Comparison of ENCODE assay signal across 26 cellular contexts in genomic region chr4:105137460-105137859, GRCh38. TPM values are rescaled to one million over a fixed set of nuclear protein-coding genes. Genes with fewer than 3 reads are reported as not detected.
DNase-seq lines count a peak whose midpoint lies in the region; ATAC-seq, FAIRE-seq and TF ChIP-seq lines count a peak whose summit lies in the region.
"Had no signal": no experiment of that assay in that cellular context is flagged by ENCODE, and none has a peak within 500 bp of the region (broad histone marks: within the 10 kb centered on the region; RNA-seq: fewer than 3 reads in every experiment).

No MANE protein-coding gene starts in this region.

- CTCF ChIA-PET in GM12878 (lab: Yijun Ruan, JAX) = interaction anchor here (1.1 to 2.4 kb wide), 5 partner anchors 200 to 339 kb away, joined by 3 to 11 read pairs (median 6); partner anchors contain the start of gene PPA2

- no peak overlapping the region for H3K4me3 Mint-ChIP-seq in activated T-cell treated with anti-CD3 and anti-CD28 coated beads, Interleukin-2, amount 50 U/mL, for 72 hours
- no peak overlapping the region for H3K4me3 Mint-ChIP-seq in stimulated activated effector memory CD8-positive, alpha-beta T cell treated with anti-CD3 and anti-CD28 coated beads, Interleukin-12 subunit alpha, Interleukin-12 subunit beta, amount 100 ng/mL, for 72 hours
- H3K4me3 Mint-ChIP-seq: CD8-positive, alpha-beta T cell; IgD-negative memory B cell had no signal

- H2AFZ ChIP-seq in GM12878 (ENCODE audit: control insufficient read depth, low read depth, low read length) = peak overlapping the region; percentile 15; the same call in 1 of the 2 replicates

- intact Hi-C loops in GM12878 (cut with micrococcal nuclease; ENCODE audit: unreplicated experiment) = no loop called here

- H3K4me3 ChIP-seq in HL-60 (replicated peaks; ENCODE audit: insufficient read depth, low read length) = no peak overlapping the region
- no peak overlapping the region for H3K4me3 ChIP-seq in GM12878

- H3K27me3 ChIP-seq in HL-60 (ENCODE audit: insufficient read depth, poor library complexity, severe bottlenecking) = no peaks in the 10 kb centered on the region
- no peaks in the 10 kb centered on the region for H3K27me3 ChIP-seq in GM12878 (replicated peaks in 1 of 2; ENCODE audit: control insufficient read depth in 2 of 2, insufficient read depth in 2 of 2, low read length in 1 of 2)

- SMC1A ChIA-PET in GM12878 (lab: Charles Lee; ENCODE audit: uncharacterized antibody, unreplicated experiment) = interaction anchor here (1.2 to 2.1 kb wide), 4 partner anchors 59 to 334 kb away, joined by 3 to 8 read pairs (median 4); no protein-coding TSS in a partner anchor

- H3K4me1 ChIP-seq in GM12878 (ENCODE audit: control insufficient read depth, insufficient read depth, low read length) = no peaks in the 10 kb centered on the region; the same call in none of the 2 replicates

- no TSS peak for BruUV-seq in GM12878 (replicated peaks; lab: Mats Ljungman, UMichigan)

- H4K20me1 ChIP-seq in GM12878 (ENCODE audit: control insufficient read depth, insufficient read depth) = no peaks in the 10 kb centered on the region

- no peak for TF ChIP-seq EP300 in GM12878 (IDR thresholded peaks at IDR 0.05; ENCODE audit: borderline replicate concordance in 1 of 2, control insufficient read depth in 1 of 2, low read depth in 2 of 2, low read length in 2 of 2)

- H3K27me3 Mint-ChIP-seq in activated T-cell treated with anti-CD3 and anti-CD28 coated beads, Interleukin-2, amount 50 U/mL, for 72 hours (ENCODE audit: low read depth) = no peaks in the 10 kb centered on the region
- H3K27me3 Mint-ChIP-seq: IgD-negative memory B cell had no signal

- H3K27ac ChIP-seq in HL-60 (replicated peaks) = peak overlapping the region; percentile 36; the same call in 1 of the 2 replicates
- H3K27ac ChIP-seq in GM12878 (ENCODE audit: control insufficient read depth, insufficient read depth) = no peak overlapping the region
- H3K27ac ChIP-seq: KMS-11 had no signal

- TF ChIP-seq CTCF in HL-60 (IDR thresholded peaks at IDR 0.05; ENCODE audit: insufficient read depth, low read length) (no peak), GM12878 (IDR thresholded peaks at IDR 0.05 in 2 of 3, conservative IDR thresholded peaks at IDR 0.05 in 1 of 3; ENCODE audit: control insufficient read depth in 2 of 3, extremely low read depth in 1 of 3, insufficient read depth in 1 of 3, low read depth in 3 of 3, low read length in 3 of 3) (no peak)

- TF ChIP-seq RAD21 in GM12878 (IDR thresholded peaks at IDR 0.05; ENCODE audit: insufficient read depth, low read depth, low read length) = no peak

- in situ Hi-C loops in GM12878 (cut with MboI) = loop anchor here (5.0 kb wide), 1 partner anchor 335 kb away; the partner anchor contains the start of gene PPA2

- ATAC-seq in activated T-cell treated with anti-CD3 and anti-CD28 coated beads, Interleukin-2, amount 50 U/mL, for 72 hours (replicated peaks in 1 of 2) = peak; percentile 85 to 92
- ATAC-seq in GM12878 = no peak
- peak; percentile 93 for ATAC-seq in stimulated activated effector memory CD8-positive, alpha-beta T cell treated with anti-CD3 and anti-CD28 coated beads, Interleukin-12 subunit alpha, Interleukin-12 subunit beta, amount 100 ng/mL, for 72 hours
- ATAC-seq in GM18517 (IDR thresholded peaks at IDR 0.05; ENCODE audit: unreplicated experiment) = no peak
- ATAC-seq: CD8-positive, alpha-beta T cell; HCT116 had no signal

- WGBS in GM12878 (ENCODE audit: insufficient coverage, insufficient replicate concordance, low lambda C conversion rate, missing lambda C conversion rate) = 92% methylated on average over 2 of the region's 2 CpGs

- RAD21 ChIA-PET in GM12878 (lab: Charles Lee; ENCODE audit: unreplicated experiment) = no interaction called here

- no peaks in the 10 kb centered on the region for H3K79me2 ChIP-seq in GM12878 (ENCODE audit: control insufficient read depth, insufficient read depth, low read length)

- DNase-seq in activated T-cell treated with anti-CD3 and anti-CD28 coated beads, Interleukin-2, amount 50 U/mL, for 72 hours = peak in 1 of 2 donors; percentile 29
- no peak for DNase-seq in activated T-cell treated with anti-CD3 and anti-CD28 coated beads, Interleukin-2, amount 50 U/mL, for 48 hours
- DNase-seq in HL-60 (ENCODE audit: low read depth in 1 of 2, low spot score in 1 of 2) = no peak
- no peak for DNase-seq in GM12878 (ENCODE audit: low read depth, low spot score)
- no peak for DNase-seq in stimulated activated effector memory CD8-positive, alpha-beta T cell treated with anti-CD3 and anti-CD28 coated beads, Interleukin-12 subunit alpha, Interleukin-12 subunit beta, amount 100 ng/mL, for 72 hours (ENCODE audit: low spot score in 2 of 2)
- no peak for DNase-seq in activated gamma-delta T cell (lab: John Stamatoyannopoulos, UW)
- no peak for DNase-seq in NCI-H748 treated with DMSO at 0.1 percent for 48 hours (lab: John Stamatoyannopoulos, UW)
- DNase-seq: C1 segment of cervical spinal cord; Caco-2; CD8-positive, alpha-beta T cell; DMS 273 treated with DMSO at 0.1 percent for 48 hours; DMS79; EL; GDM1; MM.1S; NCI-H2029 treated with DMSO at 0.1 percent for 48 hours; NCI-H2227 treated with DMSO at 0.1 percent for 48 hours; NCI-H526 treated with DMSO at 0.1 percent for 48 hours; Right ventricle myocardium superior; RPMI8226 had no signal

- no peak overlapping the region for H3K27ac Mint-ChIP-seq in activated T-cell treated with anti-CD3 and anti-CD28 coated beads, Interleukin-2, amount 50 U/mL, for 72 hours
- no peak overlapping the region for H3K27ac Mint-ChIP-seq in stimulated activated effector memory CD8-positive, alpha-beta T cell treated with anti-CD3 and anti-CD28 coated beads, Interleukin-12 subunit alpha, Interleukin-12 subunit beta, amount 100 ng/mL, for 72 hours
- H3K27ac Mint-ChIP-seq: CD8-positive, alpha-beta T cell; IgD-negative memory B cell had no signal

- H3K36me3 ChIP-seq in GM12878 (ENCODE audit: control insufficient read depth in 2 of 2, insufficient read depth in 2 of 2, low read length in 1 of 2) = no peaks in the 10 kb centered on the region

- POLR2A ChIA-PET in GM12878 (lab: Charles Lee) = no interaction called here

- no peak for FAIRE-seq in GM12878 (lab: Jason Lieb, UNC)
- FAIRE-seq: GM12892, GM19239 had no signal

- H3K4me1 Mint-ChIP-seq in activated T-cell treated with anti-CD3 and anti-CD28 coated beads, Interleukin-2, amount 50 U/mL, for 72 hours (ENCODE audit: low read depth) = peaks cover 8% of the 10 kb centered on the region
- H3K4me1 Mint-ChIP-seq in stimulated activated effector memory CD8-positive, alpha-beta T cell treated with anti-CD3 and anti-CD28 coated beads, Interleukin-12 subunit alpha, Interleukin-12 subunit beta, amount 100 ng/mL, for 72 hours = peaks cover 11% of the 10 kb centered on the region

- no peaks in the 10 kb centered on the region for H3K9me3 Mint-ChIP-seq in activated T-cell treated with anti-CD3 and anti-CD28 coated beads, Interleukin-2, amount 50 U/mL, for 72 hours
- no peaks in the 10 kb centered on the region for H3K9me3 Mint-ChIP-seq in stimulated activated effector memory CD8-positive, alpha-beta T cell treated with anti-CD3 and anti-CD28 coated beads, Interleukin-12 subunit alpha, Interleukin-12 subunit beta, amount 100 ng/mL, for 72 hours
- H3K9me3 Mint-ChIP-seq: CD8-positive, alpha-beta T cell; IgD-negative memory B cell had no signal

- no peak overlapping the region for H3K4me2 ChIP-seq in GM12878 (ENCODE audit: control insufficient read depth, insufficient read depth)
- H3K4me2 ChIP-seq: KMS-11 had no signal

- no peaks in the 10 kb centered on the region for H3K36me3 Mint-ChIP-seq in activated T-cell treated with anti-CD3 and anti-CD28 coated beads, Interleukin-2, amount 50 U/mL, for 72 hours (ENCODE audit: insufficient read depth in 2 of 2)
- H3K36me3 Mint-ChIP-seq in stimulated activated effector memory CD8-positive, alpha-beta T cell treated with anti-CD3 and anti-CD28 coated beads, Interleukin-12 subunit alpha, Interleukin-12 subunit beta, amount 100 ng/mL, for 72 hours = no peaks in the 10 kb centered on the region
- H3K36me3 Mint-ChIP-seq: CD8-positive, alpha-beta T cell; IgD-negative memory B cell had no signal

- TF ChIP-seq POLR2A in GM12878 (IDR thresholded peaks at IDR 0.05; ENCODE audit: low read depth, low read length) = no peak

- no peak overlapping the region for H3K9ac ChIP-seq in GM12878 (ENCODE audit: control insufficient read depth, insufficient read depth, low read length)
- H3K9ac ChIP-seq: KMS-11 had no signal

- H3K9me3 ChIP-seq in GM12878 (replicated peaks; ENCODE audit: control insufficient read depth, insufficient read depth, low read length) = no peaks in the 10 kb centered on the region; the same call in 1 of the 3 replicates
- H3K9me3 ChIP-seq: Caco-2 had no signal

TF ChIP-seq in GM12878, 131 proteins besides CTCF, POLR2A, EP300 and RAD21 (continues in another document):
- TF ChIP-seq BRCA1 (IDR thresholded peaks at IDR 0.05; ENCODE audit: low read depth, low read length) (no peak), SIX5 (IDR thresholded peaks at IDR 0.05; ENCODE audit: low read depth, low read length, severe bottlenecking) (no peak), PML (IDR thresholded peaks at IDR 0.05; ENCODE audit: low read length) (no peak), SUZ12 (IDR thresholded peaks at IDR 0.05; ENCODE audit: unreplicated experiment) (no peak), CREM (IDR thresholded peaks at IDR 0.05; ENCODE audit: low read depth) (no peak), BMI1 (IDR thresholded peaks at IDR 0.05; ENCODE audit: borderline replicate concordance) (no peak), SMAD5 (IDR thresholded peaks at IDR 0.05; ENCODE audit: low read depth) (no peak)

RNA-seq across cellular contexts. Expression of gene TET2, which starts 9.2 kb away (rescaled TPM):
- total RNA-seq in activated T-cell treated with anti-CD3 and anti-CD28 coated beads, Interleukin-2, amount 50 U/mL, for 72 hours = 10 to 100 TPM; 34.2 to 43.1 TPM
- total RNA-seq in GM12878 (2013; cell fraction: nucleolus; rRNA removed) = 303 and 314 TPM in 2 replicates
- total RNA-seq in GM12878 (2014; rRNA removed) (39.5 and 50.8 TPM in 2 replicates), GM12878 (2014; rRNA removed; fragmentation: Illumina TruSeq; extraction: Trizol) (49.0 TPM in 2 replicates), GM12878 (2021) (42.9 and 44.4 TPM in 2 replicates)
- polyA plus RNA-seq in GM12878 (2011; ENCODE audit: low read depth) = 6.6 TPM
- polyA plus RNA-seq in GM12878 (2011; rRNA removed) (21.1 and 23.4 TPM in 2 replicates), GM12878 (2014; fragmentation: Illumina TruSeq; extraction: Trizol) (25.7 and 29.4 TPM in 2 replicates), GM12878 (2014; fragmentation: Nextera tagmentation; extraction: Ambion mirVana) (1 to 10 TPM; 3.7 to 6.6 TPM), GM12878 (2014; rRNA removed) (16.0 and 18.5 TPM in 2 replicates), GM12878 (2016; fragmentation: Nextera tagmentation; extraction: Ambion mirVana) (10 to 100 TPM; 29.3 to 29.7 TPM)
- 9.7 and 10.7 TPM in 2 replicates for polyA plus RNA-seq in GM12878 (2011; cell fraction: cytosol; rRNA removed)
- 27.5 and 39.0 TPM in 2 replicates for polyA plus RNA-seq in GM12878 (2011; cell fraction: nucleus; rRNA removed)
- polyA plus RNA-seq in GM12878 (2012) = 10.1 and 13.3 TPM in 2 replicates
- polyA minus RNA-seq in GM12878 (2011; rRNA and poly(A)+ RNA removed) = 108 and 145 TPM in 2 replicates
- 17.4 and 17.9 TPM in 2 replicates for polyA minus RNA-seq in GM12878 (2011; cell fraction: cytosol; rRNA and poly(A)+ RNA removed)
- polyA minus RNA-seq in GM12878 (2011; cell fraction: nucleus; rRNA and poly(A)+ RNA removed) = 140 and 183 TPM in 2 replicates

Comparison
In these comparisons a context has a peak if more than half of its experiments do, and no peak if none do; other contexts are left out.
1. ATAC-seq: peak in activated T-cell treated with anti-CD3 and anti-CD28 coated beads, Interleukin-2, amount 50 U/mL, for 72 hours (2 of 2) and stimulated activated effector memory CD8-positive, alpha-beta T cell treated with anti-CD3 and anti-CD28 coated beads, Interleukin-12 subunit alpha, Interleukin-12 subunit beta, amount 100 ng/mL, for 72 hours (single experiment); none in GM12878 (single experiment) and GM18517 (single experiment).